ENCODE assay signal across 7 cellular contexts in the genomic region with DNA sequence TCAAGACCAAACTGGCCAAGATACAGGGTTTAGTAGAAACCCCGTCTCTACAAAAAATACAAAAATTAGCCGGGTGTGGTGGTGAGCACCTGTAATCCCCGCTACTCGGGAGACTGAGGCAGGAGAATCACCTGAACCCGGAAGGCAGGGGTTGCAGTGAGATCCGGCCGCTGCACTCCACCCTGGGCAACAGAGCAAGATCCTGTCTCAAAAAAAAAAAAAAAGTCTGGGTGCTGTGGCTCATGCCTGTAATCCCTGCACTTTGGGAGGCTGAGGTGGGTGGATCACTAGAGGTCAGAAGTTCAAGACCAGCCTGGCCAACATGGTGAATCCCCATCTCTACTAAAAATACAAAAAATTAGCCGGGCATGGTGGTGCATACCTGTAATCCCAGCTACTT. TPM values are rescaled to one million over a fixed set of nuclear protein-coding genes. Genes with fewer than 3 reads are reported as not detected.
A peak's percentile ranks its signal among the peaks of the same experiment; 100 is the strongest.
DNase-seq lines count a peak whose midpoint lies in the region; ATAC-seq and TF ChIP-seq lines count a peak whose summit lies in the region.
"Not testable (repeated sequence)": the region's sequence is repeated elsewhere in the genome, so short reads cannot be mapped to it uniquely, and the experiment has no call there.

No MANE protein-coding gene starts in this region.

- in situ Hi-C loops in gastrocnemius medialis (cut with MboI; ENCODE audit: low sequenced_read_pairs in 4 of 4), result not testable (repeated sequence)

- H3K9me3 ChIP-seq in ES-I3 (ENCODE audit: control insufficient read depth, insufficient read depth, low read length); PC-3 (ENCODE audit: low read length); esophagus muscularis mucosa; gastrocnemius medialis: not testable (repeated sequence)

- TF ChIP-seq POLR2A in esophagus muscularis mucosa (IDR thresholded peaks at IDR 0.05; ENCODE audit: low read depth); gastrocnemius medialis (IDR thresholded peaks at IDR 0.05): not testable (repeated sequence)

- H3K27ac ChIP-seq in PC-3 (ENCODE audit: low read length), result peak overlapping the region; percentile 92
- peak overlapping the region; percentile 93 to 100 (median 98) for H3K27ac ChIP-seq in esophagus muscularis mucosa (replicated peaks in 1 of 4)
- peak overlapping the region in 3 of 4 donors; percentile 93 to 99 (median 96) for H3K27ac ChIP-seq in gastrocnemius medialis

- H3K36me3 ChIP-seq in ES-I3 (ENCODE audit: insufficient read depth, low read length); PC-3 (ENCODE audit: low read depth, low read length); esophagus muscularis mucosa; gastrocnemius medialis: not testable (repeated sequence)

- peaks cover 11% of the 10 kb centered on the region for H3K4me1 ChIP-seq in ES-I3 (ENCODE audit: insufficient read depth, low read length)
- peaks cover 17% of the 10 kb centered on the region for H3K4me1 ChIP-seq in PC-3 (ENCODE audit: insufficient read depth, low read length)
- peaks cover 20 to 31% (median 29%) of the 10 kb centered on the region in 4 donors for H3K4me1 ChIP-seq in esophagus muscularis mucosa
- peaks cover 13 to 26% of the 10 kb centered on the region in 2 donors for H3K4me1 ChIP-seq in gastrocnemius medialis

- H3K79me2 ChIP-seq in PC-3 (ENCODE audit: low read length), result peaks cover 33% of the 10 kb centered on the region

- POLR2A ChIA-PET in PC-3 (lab: Charles Lee; ENCODE audit: unreplicated experiment); activated CD4-positive, alpha-beta T cell treated with anti-CD3 and anti-CD28 coated beads, Interleukin-2, amount 10 ng/mL, durations not matched to agents 7 days and 5 days (lab: Charles Lee): not testable (repeated sequence)
- POLR2A ChIA-PET in naive thymus-derived CD8-positive, alpha-beta T cell (lab: Charles Lee), result interaction anchor here (0.7 to 1.0 kb wide), 4 partner anchors 30 to 867 kb away, joined by 4 to 6 read pairs (median 4); no protein-coding TSS in a partner anchor

- H3K4me1 Mint-ChIP-seq in activated CD4-positive, alpha-beta T cell treated with anti-CD3 and anti-CD28 coated beads, Interleukin-2, amount 10 ng/mL, durations not matched to agents 7 days and 5 days, result peaks cover 27% of the 10 kb centered on the region
- H3K4me1 Mint-ChIP-seq in activated naive CD8-positive, alpha-beta T cell treated with anti-CD3 and anti-CD28 coated beads, Interleukin-2, amount 50 U/mL, for 24 hours, result peaks cover 23% of the 10 kb centered on the region
- H3K4me1 Mint-ChIP-seq in naive thymus-derived CD8-positive, alpha-beta T cell, result peaks cover 5 to 34% (median 15%) of the 10 kb centered on the region in 4 donors

- not testable (repeated sequence) for TF ChIP-seq CTCF in PC-3 (conservative IDR thresholded peaks at IDR 0.05; ENCODE audit: low read depth, low read length); esophagus muscularis mucosa (IDR thresholded peaks at IDR 0.05); gastrocnemius medialis (IDR thresholded peaks at IDR 0.05 in 4 of 5, conservative IDR thresholded peaks at IDR 0.05 in 1 of 5)

- CTCF ChIA-PET in PC-3 (lab: Charles Lee), result not testable (repeated sequence)
- CTCF ChIA-PET in activated CD4-positive, alpha-beta T cell treated with anti-CD3 and anti-CD28 coated beads, Interleukin-2, amount 10 ng/mL, durations not matched to agents 7 days and 5 days (lab: Charles Lee), result interaction anchor here (0.6 kb wide), 1 partner anchor 11 kb away, joined by 4 read pairs; no protein-coding TSS in a partner anchor

- H2AFZ ChIP-seq in PC-3 (ENCODE audit: low read length), result peak overlapping the region; percentile 88; the same call in 1 of the 2 replicates

- not testable (repeated sequence) for DNase-seq in PC-3; activated CD4-positive, alpha-beta T cell treated with anti-CD3 and anti-CD28 coated beads, Interleukin-2, amount 10 ng/mL, durations not matched to agents 7 days and 5 days; activated naive CD8-positive, alpha-beta T cell treated with anti-CD3 and anti-CD28 coated beads, Interleukin-2, amount 50 U/mL, for 24 hours; esophagus muscularis mucosa (ENCODE audit: extremely low spot score); naive thymus-derived CD8-positive, alpha-beta T cell; gastrocnemius medialis

- H3K9ac ChIP-seq in ES-I3 (ENCODE audit: low read depth, low read length) (peak overlapping the region; percentile 86; the same call in 1 of the 2 replicates), PC-3 (ENCODE audit: low read length) (peak overlapping the region; percentile 25; the same call in 1 of the 2 replicates)

- not testable (repeated sequence) for TF ChIP-seq EP300 in esophagus muscularis mucosa (IDR thresholded peaks at IDR 0.05)

- intact Hi-C loops in PC-3 (cut with micrococcal nuclease), result loop anchor here (10.0 kb wide), 1 partner anchor 160 kb away; a partner anchor contains a TSS
- intact Hi-C loops in esophagus muscularis mucosa (cut with DNase I), result loop anchor here (10.0 kb wide), 1 partner anchor 50 kb away; a partner anchor contains a TSS
- intact Hi-C loops in gastrocnemius medialis (cut with DNase I; ENCODE audit: low total_unique reads), result loop anchor here (5.0 kb wide), 3 partner anchors 188 to 1228 kb away; a partner anchor contains a TSS

- peak overlapping the region; percentile 96 for H3K4me3 ChIP-seq in PC-3 (ENCODE audit: low read length)
- not testable (repeated sequence) for H3K4me3 ChIP-seq in esophagus muscularis mucosa, gastrocnemius medialis

- peak overlapping the region; percentile 100 for H3K27ac Mint-ChIP-seq in activated CD4-positive, alpha-beta T cell treated with anti-CD3 and anti-CD28 coated beads, Interleukin-2, amount 10 ng/mL, durations not matched to agents 7 days and 5 days
- peak overlapping the region; percentile 97 for H3K27ac Mint-ChIP-seq in activated naive CD8-positive, alpha-beta T cell treated with anti-CD3 and anti-CD28 coated beads, Interleukin-2, amount 50 U/mL, for 24 hours
- peak overlapping the region in 8 of 10 donors; percentile 77 to 100 (median 98) for H3K27ac Mint-ChIP-seq in naive thymus-derived CD8-positive, alpha-beta T cell

- peak overlapping the region; percentile 99 for H3K4me3 Mint-ChIP-seq in activated CD4-positive, alpha-beta T cell treated with anti-CD3 and anti-CD28 coated beads, Interleukin-2, amount 10 ng/mL, durations not matched to agents 7 days and 5 days
- H3K4me3 Mint-ChIP-seq in activated naive CD8-positive, alpha-beta T cell treated with anti-CD3 and anti-CD28 coated beads, Interleukin-2, amount 50 U/mL, for 24 hours, result peak overlapping the region; percentile 95
- peak overlapping the region in 7 of 10 donors; percentile 43 to 99 (median 95) for H3K4me3 Mint-ChIP-seq in naive thymus-derived CD8-positive, alpha-beta T cell

- H3K9me3 Mint-ChIP-seq in activated CD4-positive, alpha-beta T cell treated with anti-CD3 and anti-CD28 coated beads, Interleukin-2, amount 10 ng/mL, durations not matched to agents 7 days and 5 days; activated naive CD8-positive, alpha-beta T cell treated with anti-CD3 and anti-CD28 coated beads, Interleukin-2, amount 50 U/mL, for 24 hours; naive thymus-derived CD8-positive, alpha-beta T cell: not testable (repeated sequence)

- not testable (repeated sequence) for H3F3A ChIP-seq in PC-3 (ENCODE audit: low read length, unreplicated experiment)

- not testable (repeated sequence) for BruUV-seq in PC-3 (replicated peaks; lab: Mats Ljungman, UMichigan)

- peaks cover 13% of the 10 kb centered on the region for H3K36me3 Mint-ChIP-seq in activated CD4-positive, alpha-beta T cell treated with anti-CD3 and anti-CD28 coated beads, Interleukin-2, amount 10 ng/mL, durations not matched to agents 7 days and 5 days (ENCODE audit: low read depth)
- H3K36me3 Mint-ChIP-seq in activated naive CD8-positive, alpha-beta T cell treated with anti-CD3 and anti-CD28 coated beads, Interleukin-2, amount 50 U/mL, for 24 hours (ENCODE audit: low read depth), result peaks cover 12% of the 10 kb centered on the region
- H3K36me3 Mint-ChIP-seq in naive thymus-derived CD8-positive, alpha-beta T cell, result not testable (repeated sequence)

- H4K20me1 ChIP-seq in PC-3 (ENCODE audit: low read length), result peaks cover 20% of the 10 kb centered on the region

- H3K27me3 ChIP-seq in PC-3 (ENCODE audit: low read length); esophagus muscularis mucosa; gastrocnemius medialis: not testable (repeated sequence)

- ATAC-seq in PC-3; activated naive CD8-positive, alpha-beta T cell treated with anti-CD3 and anti-CD28 coated beads, Interleukin-2, amount 50 U/mL, for 24 hours; naive thymus-derived CD8-positive, alpha-beta T cell; gastrocnemius medialis: not testable (repeated sequence)

- 97% methylated on average over 8 of the region's 8 CpGs for WGBS in esophagus muscularis mucosa

- not testable (repeated sequence) for H3K27me3 Mint-ChIP-seq in activated CD4-positive, alpha-beta T cell treated with anti-CD3 and anti-CD28 coated beads, Interleukin-2, amount 10 ng/mL, durations not matched to agents 7 days and 5 days; activated naive CD8-positive, alpha-beta T cell treated with anti-CD3 and anti-CD28 coated beads, Interleukin-2, amount 50 U/mL, for 24 hours; naive thymus-derived CD8-positive, alpha-beta T cell

- H3K4me2 ChIP-seq in PC-3 (ENCODE audit: low read length), result peak overlapping the region; percentile 93

- H3K9me2 ChIP-seq in PC-3 (replicated peaks; ENCODE audit: low read length), result not testable (repeated sequence)

RNA-seq across cellular contexts. Expression of a gene that starts 1.5 kb away (rescaled TPM):
- 103 and 107 TPM in 2 replicates for total RNA-seq in PC-3 (2014; rRNA removed)
- total RNA-seq in activated CD4-positive, alpha-beta T cell treated with anti-CD3 and anti-CD28 coated beads, Interleukin-2, amount 10 ng/mL, durations not matched to agents 7 days and 5 days, result 100 to 1,000 TPM; 116 to 128 TPM
- 10 to 100 TPM; 69.1 to 88.5 (median 76.3) TPM for total RNA-seq in esophagus muscularis mucosa
- total RNA-seq in naive thymus-derived CD8-positive, alpha-beta T cell, result 100 to 1,000 TPM; 163 to 170 TPM
- polyA plus RNA-seq in naive thymus-derived CD8-positive, alpha-beta T cell, result 10 to 100 TPM; 52.1 to 65.8 (median 58.8) TPM
- 10 to 100 TPM; 46.5 to 76.2 (median 60.9) TPM for total RNA-seq in gastrocnemius medialis

RNA-seq across cellular contexts. Expression of a gene that starts 52.5 kb away (rescaled TPM):
- total RNA-seq in PC-3 (2014; rRNA removed) (13.3 and 18.3 TPM in 2 replicates), esophagus muscularis mucosa (10 to 100 TPM; 14.1 to 19.9 (median 18.4) TPM), gastrocnemius medialis (10 to 100 TPM; 14.5 to 18.4 (median 15.8) TPM)
- total RNA-seq in activated CD4-positive, alpha-beta T cell treated with anti-CD3 and anti-CD28 coated beads, Interleukin-2, amount 10 ng/mL, durations not matched to agents 7 days and 5 days, result 10 to 100 TPM; 39.2 to 44.2 TPM
- 10 to 100 TPM; 51.4 to 58.2 TPM for total RNA-seq in naive thymus-derived CD8-positive, alpha-beta T cell
- 10 to 100 TPM; 12.1 to 14.3 (median 14.0) TPM for polyA plus RNA-seq in naive thymus-derived CD8-positive, alpha-beta T cell
